ENCODE assay signal across 13 cellular contexts in genomic region chr2:158984554-158985207, GRCh38. TPM values are rescaled to one million over a fixed set of nuclear protein-coding genes. Genes with fewer than 3 reads are reported as not detected.
DNase-seq lines count a peak whose midpoint lies in the region; ATAC-seq and TF ChIP-seq lines count a peak whose summit lies in the region.
"Had no signal": no experiment of that assay in that cellular context is flagged by ENCODE, and none has a peak within 500 bp of the region (broad histone marks: within the 10 kb centered on the region; RNA-seq: fewer than 3 reads in every experiment).

No MANE protein-coding gene starts in this region.

- intact Hi-C loops in left ventricle myocardium inferior (cut with micrococcal nuclease), result no loop called here
- intact Hi-C loops in testis (cut with DNase I; ENCODE audit: low total_unique reads), result no loop called here

- no peak for TF ChIP-seq CTCF in left ventricle myocardium inferior (IDR thresholded peaks at IDR 0.05; ENCODE audit: borderline replicate concordance)
- no peak for TF ChIP-seq CTCF in testis (IDR thresholded peaks at IDR 0.05)
- TF ChIP-seq CTCF in brain microvascular endothelial cell (IDR thresholded peaks at IDR 0.05; ENCODE audit: low read depth, low read length, missing control alignments), result no peak

- in situ Hi-C loops in brain microvascular endothelial cell (cut with HindIII; ENCODE audit: low pct_ligation_motif_present, low sequenced_read_pairs), result no loop called here

- 57 to 61% methylated on average over 5 of the region's 5 CpGs for WGBS in testis, 2 donors

- H3K27me3 ChIP-seq in MG63 (no peaks in the 10 kb centered on the region), left ventricle myocardium inferior (ENCODE audit: low read depth) (no peaks in the 10 kb centered on the region), testis (no peaks in the 10 kb centered on the region), brain microvascular endothelial cell (replicated peaks) (no peaks in the 10 kb centered on the region)
- H3K27me3 ChIP-seq: neutrophil had no signal

- H3K27ac ChIP-seq in left ventricle myocardium inferior (replicated peaks), result peak overlapping the region; percentile 74
- no peak overlapping the region for H3K27ac ChIP-seq in testis
- H3K27ac ChIP-seq in brain microvascular endothelial cell, result no peak overlapping the region
- H3K27ac ChIP-seq: neutrophil had no signal

- DNase-seq in MG63, result peak; percentile 17
- DNase-seq in left ventricle myocardium inferior, result peak; percentile 44
- peak; percentile 28 for DNase-seq in testis
- DNase-seq in brain microvascular endothelial cell, result no peak
- DNase-seq: activated CD8-positive, alpha-beta memory T cell treated with anti-CD3 and anti-CD28 coated beads, Interleukin-2, amount 50 U/mL, for 4 hours; EL; NCI-H526; stimulated activated CD4-positive, alpha-beta T cell treated with anti-CD3 and anti-CD28 coated beads, Interleukin-2, amount 100 ng/mL, for 48 hours; T-helper 17 cell had no signal

- H3K9me3 ChIP-seq in MG63 (no peaks in the 10 kb centered on the region), left ventricle myocardium inferior (replicated peaks) (no peaks in the 10 kb centered on the region), testis (no peaks in the 10 kb centered on the region)
- H3K9me3 ChIP-seq: neutrophil had no signal

- ATAC-seq in HG02981 (IDR thresholded peaks at IDR 0.05; ENCODE audit: unreplicated experiment) (no peak), GM18517 (IDR thresholded peaks at IDR 0.05; ENCODE audit: unreplicated experiment) (no peak)
- ATAC-seq: T-helper 17 cell had no signal

- H3K4me3 ChIP-seq in MG63, result no peak overlapping the region
- H3K4me3 ChIP-seq in left ventricle myocardium inferior, result no peak overlapping the region
- no peak overlapping the region for H3K4me3 ChIP-seq in testis
- no peak overlapping the region for H3K4me3 ChIP-seq in brain microvascular endothelial cell (ENCODE audit: low read depth, low read length)

- no peaks in the 10 kb centered on the region for H3K36me3 ChIP-seq in MG63
- H3K36me3 ChIP-seq in left ventricle myocardium inferior, result no peaks in the 10 kb centered on the region
- no peaks in the 10 kb centered on the region for H3K36me3 ChIP-seq in testis (ENCODE audit: low read depth, missing control alignments)
- no peaks in the 10 kb centered on the region for H3K36me3 ChIP-seq in brain microvascular endothelial cell (replicated peaks)
- H3K36me3 ChIP-seq: neutrophil had no signal

- peaks cover 98% of the 10 kb centered on the region for H3K4me1 ChIP-seq in left ventricle myocardium inferior
- H3K4me1 ChIP-seq in testis, result peaks cover 1% of the 10 kb centered on the region

- TF ChIP-seq POLR2A in Raji (IDR thresholded peaks at IDR 0.05; ENCODE audit: insufficient read depth, low read depth, low read length) (peak; percentile 10; the same call in 1 of the 2 replicates), testis (IDR thresholded peaks at IDR 0.05) (no peak)

RNA-seq across cellular contexts. Expression of gene TANC1, which starts 16.2 kb away (rescaled TPM):
- total RNA-seq in MG63 (2014; rRNA removed; shearing (Covaris generic); ENCODE audit: low replicate concordance), result 8.8 and 13.3 TPM in 2 replicates
- total RNA-seq in left ventricle myocardium inferior (59.7 TPM), testis (10 to 100 TPM; 16.2 to 19.3 TPM)
- 8.6 TPM for polyA plus RNA-seq in testis (ENCODE audit: insufficient read depth, low read depth, low replicate concordance)
